ENCODE assay signal across 8 cellular contexts in genomic region chr3:44104668-44105321, GRCh38.
DNase-seq lines count a peak whose midpoint lies in the region; ATAC-seq and TF ChIP-seq lines count a peak whose summit lies in the region.

No MANE protein-coding gene starts in this region.

- intact Hi-C loops in activated CD4-positive, alpha-beta T cell treated with anti-CD3 and anti-CD28 coated beads, Interleukin-2, amount 10 ng/mL, durations not matched to agents 24 days and 14 days (cut with micrococcal nuclease), result no loop called here

- no peaks in the 10 kb centered on the region for H3K9me3 Mint-ChIP-seq in activated CD4-positive, alpha-beta T cell treated with anti-CD3 and anti-CD28 coated beads, Interleukin-2, amount 10 ng/mL, durations not matched to agents 24 days and 14 days

- ATAC-seq in GM19351 (IDR thresholded peaks at IDR 0.05; ENCODE audit: unreplicated experiment) (peak; percentile 99), HG03354 (IDR thresholded peaks at IDR 0.05; ENCODE audit: poor library complexity, severe bottlenecking, unreplicated experiment) (peak; percentile 93)

- no peak overlapping the region for H3K27ac ChIP-seq in coronary artery

- TF ChIP-seq CTCF in AG09309 (IDR thresholded peaks at IDR 0.05; ENCODE audit: control insufficient read depth, insufficient read depth, low read depth, low read length, missing control alignments) (no peak), coronary artery (IDR thresholded peaks at IDR 0.05) (no peak)

- H3K36me3 Mint-ChIP-seq in activated CD4-positive, alpha-beta T cell treated with anti-CD3 and anti-CD28 coated beads, Interleukin-2, amount 10 ng/mL, durations not matched to agents 24 days and 14 days (ENCODE audit: low read depth), result no peaks in the 10 kb centered on the region

- peaks cover 31% of the 10 kb centered on the region for H3K27me3 Mint-ChIP-seq in activated CD4-positive, alpha-beta T cell treated with anti-CD3 and anti-CD28 coated beads, Interleukin-2, amount 10 ng/mL, durations not matched to agents 24 days and 14 days

- peak; percentile 17 for DNase-seq in AG09309 (ENCODE audit: low read depth)
- DNase-seq in activated CD4-positive, alpha-beta T cell treated with anti-CD3 and anti-CD28 coated beads, Interleukin-2, amount 10 ng/mL, durations not matched to agents 24 days and 14 days, result peak; percentile 82
- peak; percentile 56 for DNase-seq in iris pigment epithelial cell (ENCODE audit: low read depth)
- no peak for DNase-seq in coronary artery (ENCODE audit: low spot score)
- DNase-seq in hippocampal formation (lab: John Stamatoyannopoulos, UW), result no peak
- DNase-seq in NCI-H748 (lab: John Stamatoyannopoulos, UW; ENCODE audit: unreplicated experiment), result no peak

- no peak overlapping the region for H3K4me3 Mint-ChIP-seq in activated CD4-positive, alpha-beta T cell treated with anti-CD3 and anti-CD28 coated beads, Interleukin-2, amount 10 ng/mL, durations not matched to agents 24 days and 14 days

- H3K4me3 ChIP-seq in AG09309 (ENCODE audit: control insufficient read depth, low read depth, low read length) (no peak overlapping the region), coronary artery (no peak overlapping the region)

- H3K4me1 Mint-ChIP-seq in activated CD4-positive, alpha-beta T cell treated with anti-CD3 and anti-CD28 coated beads, Interleukin-2, amount 10 ng/mL, durations not matched to agents 24 days and 14 days, result peaks cover 12% of the 10 kb centered on the region

- peak overlapping the region; percentile 1 for H3K27ac Mint-ChIP-seq in activated CD4-positive, alpha-beta T cell treated with anti-CD3 and anti-CD28 coated beads, Interleukin-2, amount 10 ng/mL, durations not matched to agents 24 days and 14 days

Comparison
In these comparisons a context has a peak if more than half of its experiments do, and no peak if none do; other contexts are left out.
1. DNase-seq: peak in AG09309 (single experiment), activated CD4-positive, alpha-beta T cell treated with anti-CD3 and anti-CD28 coated beads, Interleukin-2, amount 10 ng/mL, durations not matched to agents 24 days and 14 days (single experiment) and iris pigment epithelial cell (single experiment); none in coronary artery (single experiment), hippocampal formation (0 of 2) and NCI-H748 (single experiment).